6 cellular contexts compared by ENCODE assay signal in genomic region chr10:47975409-47975808, GRCh38. TPM values are rescaled to one million over a fixed set of nuclear protein-coding genes. Genes with fewer than 3 reads are reported as not detected.
"Had no signal": no experiment of that assay in that cellular context is flagged by ENCODE, and none has a peak within 500 bp of the region (broad histone marks: within the 10 kb centered on the region; RNA-seq: fewer than 3 reads in every experiment).

No MANE protein-coding gene starts in this region.

RNA-seq across cellular contexts. Expression of gene FAM25C, which starts 24.2 kb away (rescaled TPM):
- polyA plus RNA-seq: endothelial cell of umbilical vein, esophagus, fibroblast of lung, heart left ventricle, heart right ventricle had no signal

RNA-seq across cellular contexts. Expression of gene NPY4R2, which starts 56.9 kb away (rescaled TPM):
- polyA plus RNA-seq: endothelial cell of umbilical vein, fibroblast of lung, foreskin keratinocyte, heart left ventricle, heart right ventricle had no signal
